ENCODE assay signal across 15 cellular contexts in the genomic region with DNA sequence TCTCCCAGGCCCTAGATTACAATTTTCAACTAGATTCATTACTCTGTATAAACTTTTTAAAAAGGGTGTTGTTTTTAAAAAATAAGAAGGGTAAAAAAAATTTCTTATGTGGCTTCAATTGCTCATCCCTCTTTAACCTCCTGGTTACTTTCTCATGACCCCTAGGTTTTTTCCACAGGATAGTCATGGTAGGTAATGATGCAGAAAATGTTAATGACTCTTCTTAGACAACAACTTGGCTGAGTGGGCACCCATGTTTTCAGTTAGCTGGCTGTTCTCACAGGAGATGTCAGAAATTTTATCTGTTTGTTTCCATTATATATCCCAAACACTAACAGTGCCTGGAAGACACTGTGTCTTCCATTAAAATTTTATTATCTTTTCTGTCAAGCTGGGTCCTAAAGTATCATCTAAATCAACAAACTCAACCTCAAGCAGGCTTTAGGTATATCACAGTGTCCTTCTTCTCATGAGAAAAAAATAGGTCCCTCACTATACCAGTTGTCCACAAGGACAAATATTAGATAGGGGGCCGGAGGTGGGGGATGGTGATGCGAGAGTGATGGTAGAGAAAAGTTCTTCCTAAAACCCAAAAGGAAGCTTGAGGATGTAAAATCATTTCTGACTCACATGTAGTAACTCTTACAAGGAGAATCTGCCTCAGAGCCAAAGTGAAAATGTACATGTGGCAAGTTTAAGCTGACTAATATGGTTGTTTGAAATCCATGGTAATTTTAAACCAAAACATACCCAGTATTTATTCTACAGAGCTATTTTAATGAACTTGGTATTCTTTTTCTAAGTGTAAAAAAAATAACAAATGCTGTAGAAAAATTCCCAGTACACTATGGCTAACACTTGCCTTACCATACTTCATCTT. TPM values are rescaled to one million over a fixed set of nuclear protein-coding genes. Genes with fewer than 3 reads are reported as not detected.
DNase-seq lines count a peak whose midpoint lies in the region; ATAC-seq, FAIRE-seq and TF ChIP-seq lines count a peak whose summit lies in the region.
"Had no signal": no experiment of that assay in that cellular context is flagged by ENCODE, and none has a peak within 500 bp of the region (broad histone marks: within the 10 kb centered on the region; RNA-seq: fewer than 3 reads in every experiment).

No MANE protein-coding gene starts in this region.

- intact Hi-C loops in upper lobe of right lung (cut with DNase I) (no loop called here), adrenal gland (cut with DNase I) (no loop called here)

- H3K4me1 ChIP-seq in upper lobe of right lung: no peaks in the 10 kb centered on the region
- no peaks in the 10 kb centered on the region for H3K4me1 ChIP-seq in adrenal gland (replicated peaks in 1 of 2)

- FAIRE-seq in GM12891 (lab: Jason Lieb, UNC): no peak

- H3K9me3 ChIP-seq in upper lobe of right lung (no peaks in the 10 kb centered on the region), adrenal gland (replicated peaks in 1 of 3) (no peaks in the 10 kb centered on the region)

- no peak for TF ChIP-seq CTCF in AG09309 (IDR thresholded peaks at IDR 0.05; ENCODE audit: control insufficient read depth, insufficient read depth, low read depth, low read length, missing control alignments)
- TF ChIP-seq CTCF in upper lobe of right lung (IDR thresholded peaks at IDR 0.05): no peak
- no peak for TF ChIP-seq CTCF in adrenal gland (IDR thresholded peaks at IDR 0.05)

- peak; percentile 83 for DNase-seq in AG09309 (ENCODE audit: low read depth)
- DNase-seq in LHCN-M2 (ENCODE audit: low read depth): peak; percentile 89
- peak; percentile 88 for DNase-seq in dedifferentiated amniotic fluid mesenchymal stem cell (ENCODE audit: extremely low spot score)
- DNase-seq in medulla oblongata (ENCODE audit: extremely low spot score): peak; percentile 31
- no peak for DNase-seq in upper lobe of right lung
- no peak for DNase-seq in adrenal gland
- no peak for DNase-seq in GM12891 (ENCODE audit: insufficient read length, low spot score)
- DNase-seq: activated CD4-positive, alpha-beta T cell treated with anti-CD3 and anti-CD28 coated beads for 36 hours; CD4-positive, CD25-positive, alpha-beta regulatory T cell; midbrain; NCI-H1092 treated with DMSO at 0.1 percent for 48 hours; NCI-H524; RPMI8226; stimulated activated naive CD8-positive, alpha-beta T cell treated with anti-CD3 and anti-CD28 coated beads, Interleukin-15, amount 100 ng/mL, for 72 hours had no signal

- no peak for ATAC-seq in GM21529 (IDR thresholded peaks at IDR 0.05; ENCODE audit: unreplicated experiment)
- ATAC-seq in upper lobe of right lung: no peak
- ATAC-seq: activated CD4-positive, alpha-beta T cell treated with anti-CD3 and anti-CD28 coated beads for 36 hours; stimulated activated naive CD8-positive, alpha-beta T cell treated with anti-CD3 and anti-CD28 coated beads, Interleukin-15, amount 100 ng/mL, for 72 hours had no signal

- H3K36me3 ChIP-seq in upper lobe of right lung (peaks cover 3% of the 10 kb centered on the region), adrenal gland (replicated peaks in 1 of 2) (no peaks in the 10 kb centered on the region)

- no peaks in the 10 kb centered on the region for H3K27me3 ChIP-seq in upper lobe of right lung
- H3K27me3 ChIP-seq in adrenal gland: no peaks in the 10 kb centered on the region

- TF ChIP-seq POLR2A in adrenal gland (IDR thresholded peaks at IDR 0.05) (no peak), GM12891 (IDR thresholded peaks at IDR 0.05; ENCODE audit: low read depth, low read length) (no peak)

- WGBS in adrenal gland, 4 donors: 93 to 100% (median 96%) methylated on average over 2 of the region's 2 CpGs

- H3K27ac ChIP-seq in upper lobe of right lung (no peak overlapping the region), adrenal gland (no peak overlapping the region)

- H3K4me3 ChIP-seq in AG09309 (ENCODE audit: control insufficient read depth, low read depth, low read length) (no peak overlapping the region), upper lobe of right lung (no peak overlapping the region), adrenal gland (no peak overlapping the region)

TF ChIP-seq in GM12891, 5 proteins besides CTCF, POLR2A, EP300 and RAD21:
- no peak for TF ChIP-seq POLR2AphosphoS5 (IDR thresholded peaks at IDR 0.05; ENCODE audit: low read depth, low read length)
- no peak for TF ChIP-seq SPI1 (IDR thresholded peaks at IDR 0.05; ENCODE audit: low read depth, low read length)
- TF ChIP-seq PAX5 (IDR thresholded peaks at IDR 0.05; ENCODE audit: insufficient read depth, low read length, severe bottlenecking): no peak
- TF ChIP-seq POU2F2 (IDR thresholded peaks at IDR 0.05; ENCODE audit: low read depth, low read length): no peak
- no peak for TF ChIP-seq TAF1 (IDR thresholded peaks at IDR 0.05; ENCODE audit: low read depth, low read length)

RNA-seq across cellular contexts. Expression of gene PLOD2, which starts 43.3 kb away (rescaled TPM):
- total RNA-seq in LHCN-M2 (2014; rRNA removed): 197 and 249 TPM in 2 replicates
- polyA plus RNA-seq in LHCN-M2 (2012): 110 TPM
- 23.7 TPM for total RNA-seq in upper lobe of right lung
- total RNA-seq in adrenal gland: 10 to 100 TPM; 24.4 to 79.0 (median 47.2) TPM
- 10 to 100 TPM; 33.2 to 56.8 (median 33.6) TPM for polyA plus RNA-seq in adrenal gland
- polyA plus RNA-seq in GM12891 (2012; ENCODE audit: low read depth, missing spikeins): 0.86 TPM
- polyA plus RNA-seq: CD4-positive, CD25-positive, alpha-beta regulatory T cell had no signal

Comparison
In these comparisons a context has a peak if more than half of its experiments do, and no peak if none do; other contexts are left out.
1. DNase-seq: peak in AG09309 (single experiment), LHCN-M2 (single experiment), dedifferentiated amniotic fluid mesenchymal stem cell (single experiment) and medulla oblongata (single experiment); none in upper lobe of right lung (single experiment), adrenal gland (0 of 7) and GM12891 (single experiment).